ENCODE assay signal across 9 cellular contexts in the genomic region with DNA sequence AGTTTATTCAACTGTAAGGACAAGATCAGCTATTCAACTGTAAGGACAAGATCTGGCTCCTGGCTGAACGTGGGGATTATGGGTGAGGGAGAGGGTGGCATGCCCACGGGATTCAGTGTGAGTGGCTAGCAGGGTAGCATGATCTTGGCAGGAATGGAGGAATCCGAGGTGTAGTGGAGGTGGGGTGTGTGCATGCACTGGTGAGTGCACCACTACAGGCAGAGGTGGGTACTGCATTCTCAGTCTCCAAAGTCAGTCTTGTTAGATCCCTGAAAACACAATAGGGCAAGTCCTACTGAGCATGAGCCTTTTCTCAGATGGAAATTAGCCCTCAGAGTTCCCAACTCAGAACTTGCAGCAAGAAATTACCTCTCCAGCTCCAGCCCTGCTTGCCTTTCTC. TPM values are rescaled to one million over a fixed set of nuclear protein-coding genes. Genes with fewer than 3 reads are reported as not detected.
DNase-seq lines count a peak whose midpoint lies in the region; ATAC-seq lines count a peak whose summit lies in the region.
"Had no signal": no experiment of that assay in that cellular context is flagged by ENCODE, and none has a peak within 500 bp of the region (broad histone marks: within the 10 kb centered on the region; RNA-seq: fewer than 3 reads in every experiment).

No MANE protein-coding gene starts in this region.

- no peaks in the 10 kb centered on the region for H3K9me3 ChIP-seq in SJCRH30 (replicated peaks)

- H3K36me3 ChIP-seq in SJCRH30, result no peaks in the 10 kb centered on the region

- peaks cover 9% of the 10 kb centered on the region; the same call in 1 of the 2 replicates for H3K27me3 ChIP-seq in SJCRH30

- ATAC-seq in HG02938 (IDR thresholded peaks at IDR 0.05; ENCODE audit: unreplicated experiment) (peak; percentile 65), esophagus mucosa (peak; percentile 69), GM19455 (IDR thresholded peaks at IDR 0.05; ENCODE audit: unreplicated experiment) (no peak)

- H3K4me1 ChIP-seq in SJCRH30, result no peaks in the 10 kb centered on the region

- peak; percentile 7 for DNase-seq in activated naive CD4-positive, alpha-beta T cell treated with Interleukin-2 at 50 U/mL for 16 hours
- DNase-seq in activated naive CD4-positive, alpha-beta T cell (lab: John Stamatoyannopoulos, UW), result no peak
- peak; percentile 7 to 41 for DNase-seq in SJCRH30
- DNase-seq in stimulated activated CD4-positive, alpha-beta T cell treated with anti-CD3 and anti-CD28 coated beads, Interleukin-2, amount 100 ng/mL, for 24 hours, result peak; percentile 25 to 48
- DNase-seq in occipital lobe (lab: John Stamatoyannopoulos, UW), result no peak

- no peak overlapping the region for H3K4me3 ChIP-seq in SJCRH30

- H3K27ac ChIP-seq in SJCRH30, result no peak overlapping the region

RNA-seq across cellular contexts. Expression of a gene that starts 32.2 kb away (rescaled TPM):
- not detected in 2 replicates for total RNA-seq in SJCRH30 (2014; rRNA removed; shearing (Covaris generic))
- not detected for total RNA-seq in esophagus mucosa
- total RNA-seq in occipital lobe, result not detected
- total RNA-seq: activated naive CD4-positive, alpha-beta T cell treated with anti-CD3 and anti-CD28 coated beads, Interleukin-2, amount 50 U/mL, for 72 hours had no signal

RNA-seq across cellular contexts. Expression of a gene that starts 45.7 kb away (rescaled TPM):
- total RNA-seq in SJCRH30 (2014; rRNA removed; shearing (Covaris generic)), result not detected in 2 replicates
- total RNA-seq in esophagus mucosa (not detected), occipital lobe (not detected)
- total RNA-seq: activated naive CD4-positive, alpha-beta T cell treated with anti-CD3 and anti-CD28 coated beads, Interleukin-2, amount 50 U/mL, for 72 hours had no signal

Comparison
In these comparisons a context has a peak if more than half of its experiments do, and no peak if none do; other contexts are left out.
1. DNase-seq: peak in activated naive CD4-positive, alpha-beta T cell treated with Interleukin-2 at 50 U/mL for 16 hours (single experiment), SJCRH30 (2 of 2) and stimulated activated CD4-positive, alpha-beta T cell treated with anti-CD3 and anti-CD28 coated beads, Interleukin-2, amount 100 ng/mL, for 24 hours (2 of 2); none in activated naive CD4-positive, alpha-beta T cell (0 of 4) and occipital lobe (single experiment).